ENCODE assay signal across 8 cellular contexts in genomic region chr2:219289537-219290361, GRCh38. TPM values are rescaled to one million over a fixed set of nuclear protein-coding genes. Genes with fewer than 3 reads are reported as not detected.
DNase-seq lines count a peak whose midpoint lies in the region; ATAC-seq and TF ChIP-seq lines count a peak whose summit lies in the region.

No MANE protein-coding gene starts in this region.

- no peak overlapping the region for H3K27ac ChIP-seq in neuronal stem cell (replicated peaks; ENCODE audit: low read length)

- in situ Hi-C loops in G401 (cut with HindIII; ENCODE audit: low sequenced_read_pairs), result no loop called here

- H3K14ac ChIP-seq in neuronal stem cell (ENCODE audit: low read length), result no peak overlapping the region

- no peak overlapping the region for H2BK5ac ChIP-seq in neuronal stem cell (ENCODE audit: low read length)

- H2BK15ac ChIP-seq in neuronal stem cell (ENCODE audit: low read length), result peak overlapping the region; percentile 93

- no peak overlapping the region for H3K23ac ChIP-seq in neuronal stem cell (ENCODE audit: low read depth, low read length, poor library complexity)

- no peak overlapping the region for H3K4me3 Mint-ChIP-seq in mesothelial cell of epicardium

- H3K9ac ChIP-seq in NT2/D1 (ENCODE audit: insufficient read length, low read depth) (peak overlapping the region; percentile 21), neuronal stem cell (ENCODE audit: low read depth, low read length, poor library complexity) (peak overlapping the region; percentile 66)

- DNase-seq in AG10803 (ENCODE audit: low read depth), result peak; percentile 88
- no peak for DNase-seq in NT2/D1 (ENCODE audit: low read depth, low spot score)
- no peak for DNase-seq in neuronal stem cell (ENCODE audit: low spot score)
- no peak for DNase-seq in NCI-H1417 (lab: John Stamatoyannopoulos, UW)
- DNase-seq in stimulated activated CD4-positive, alpha-beta T cell treated with anti-CD3 and anti-CD28 coated beads, Interleukin-1b, Interleukin-23, amount 100 ng/mL, for 48 hours, result no peak
- no peak for DNase-seq in G401 (ENCODE audit: low spot score)
- DNase-seq in mesothelial cell of epicardium (ENCODE audit: low spot score in 2 of 2, unreplicated experiment in 2 of 2), result no peak

- H3K4ac ChIP-seq in neuronal stem cell (ENCODE audit: low read length), result peak overlapping the region; percentile 70

- TF ChIP-seq CTCF in AG10803 (conservative IDR thresholded peaks at IDR 0.05; ENCODE audit: low read length) (no peak), mesothelial cell of epicardium (IDR thresholded peaks at IDR 0.05; ENCODE audit: unreplicated experiment) (no peak)

- H3K27me3 ChIP-seq in NT2/D1 (ENCODE audit: insufficient read depth, insufficient read length) (no peaks in the 10 kb centered on the region), neuronal stem cell (ENCODE audit: control insufficient read depth in 3 of 3, insufficient read depth in 3 of 3, low read depth in 1 of 3, low read length in 3 of 3) (peaks cover 0 to 10% (median 0%) of the 10 kb centered on the region in 3 experiments)

- H3K4me2 ChIP-seq in neuronal stem cell (ENCODE audit: insufficient read depth, low read length, poor library complexity, severe bottlenecking), result no peak overlapping the region

- no CpG with 5 or more reads among the region's 16 CpGs for WGBS in neuronal stem cell (ENCODE audit: extremely low coverage in 2 of 2, insufficient read length in 2 of 2, insufficient replicate concordance in 1 of 2), 2 donors

- no peak overlapping the region for H2AFZ ChIP-seq in neuronal stem cell (ENCODE audit: low read length)

- peaks cover 3% of the 10 kb centered on the region for H3K27me3 Mint-ChIP-seq in mesothelial cell of epicardium (ENCODE audit: low read depth)

- H3K4me1 Mint-ChIP-seq in mesothelial cell of epicardium, result peaks cover 12% of the 10 kb centered on the region

- peak overlapping the region; percentile 53 for H4K8ac ChIP-seq in neuronal stem cell (ENCODE audit: low read depth, low read length)

- H3K4me3 ChIP-seq in AG10803 (ENCODE audit: low read length), result no peak overlapping the region
- H3K4me3 ChIP-seq in NT2/D1 (ENCODE audit: insufficient read length, low read depth), result no peak overlapping the region
- H3K4me3 ChIP-seq in neuronal stem cell (ENCODE audit: low read length in 2 of 2), result no peak overlapping the region

- H3K27ac Mint-ChIP-seq in mesothelial cell of epicardium, result no peak overlapping the region

- H3K9me3 ChIP-seq in NT2/D1 (ENCODE audit: insufficient read depth, low read length) (peaks cover 17% of the 10 kb centered on the region; the same call in 1 of the 2 replicates), neuronal stem cell (replicated peaks in 1 of 2; ENCODE audit: control insufficient read depth in 2 of 2, insufficient read depth in 1 of 2, low read depth in 1 of 2, low read length in 2 of 2) (peaks cover 0 to 2% of the 10 kb centered on the region in 2 donors)

- peak; percentile 21 for ATAC-seq in esophagus mucosa

- peak overlapping the region; percentile 71 for H3K18ac ChIP-seq in neuronal stem cell (ENCODE audit: low read length)

- no peak overlapping the region for H4K91ac ChIP-seq in neuronal stem cell (ENCODE audit: low read depth, low read length, poor library complexity)

- H3K36me3 Mint-ChIP-seq in mesothelial cell of epicardium, result no peaks in the 10 kb centered on the region

- H2BK12ac ChIP-seq in neuronal stem cell (ENCODE audit: low read length), result no peak overlapping the region

- H3K79me1 ChIP-seq in neuronal stem cell (ENCODE audit: low read depth, low read length), result peaks cover 7% of the 10 kb centered on the region

- H2BK120ac ChIP-seq in neuronal stem cell (ENCODE audit: low read depth, low read length), result peak overlapping the region; percentile 40

- H3K9me3 Mint-ChIP-seq in mesothelial cell of epicardium, result no peaks in the 10 kb centered on the region

- peaks cover 9% of the 10 kb centered on the region for H3K4me1 ChIP-seq in NT2/D1 (ENCODE audit: insufficient read depth, insufficient read length)
- H3K4me1 ChIP-seq in neuronal stem cell (ENCODE audit: control insufficient read depth in 2 of 2, insufficient read depth in 1 of 2, low read depth in 1 of 2, low read length in 2 of 2), result peaks cover 7 to 10% of the 10 kb centered on the region in 2 donors

- peak overlapping the region; percentile 74 for H2AK5ac ChIP-seq in neuronal stem cell (ENCODE audit: low read depth, low read length)

- H3K36me3 ChIP-seq in NT2/D1 (ENCODE audit: insufficient read depth, insufficient read length, low read length) (peaks cover 34% of the 10 kb centered on the region), neuronal stem cell (replicated peaks in 1 of 2; ENCODE audit: control insufficient read depth in 2 of 2, insufficient read depth in 2 of 2, low read length in 2 of 2) (peaks cover under 1 to 1% of the 10 kb centered on the region in 2 donors)

RNA-seq across cellular contexts. Expression of gene DNAJB2, which starts 10.6 kb away (rescaled TPM):
- total RNA-seq in esophagus mucosa, result 51.7 TPM
- 39.6 TPM for polyA plus RNA-seq in neuronal stem cell (2013, experiment 1 of 2)
- polyA plus RNA-seq in neuronal stem cell (2013, experiment 2 of 2), result 39.1 TPM
- 119 and 123 TPM in 2 replicates for total RNA-seq in G401 (2014; rRNA removed; shearing (Covaris generic))
- 39.7 to 47.8 TPM (median 43.4 TPM) in 3 replicates for total RNA-seq in mesothelial cell of epicardium

RNA-seq across cellular contexts. Expression of gene PTPRN, which starts 19.5 kb away (rescaled TPM):
- not detected for total RNA-seq in esophagus mucosa
- 0.36 TPM for polyA plus RNA-seq in neuronal stem cell (2013, experiment 1 of 2)
- polyA plus RNA-seq in neuronal stem cell (2013, experiment 2 of 2), result 0.47 TPM
- 0.18 and 0.71 TPM in 2 replicates for total RNA-seq in G401 (2014; rRNA removed; shearing (Covaris generic))
- 0.33 to 0.50 TPM (median 0.38 TPM) in 3 replicates for total RNA-seq in mesothelial cell of epicardium

RNA-seq across cellular contexts. Expression of gene TUBA4A, which starts 36.0 kb away (rescaled TPM):
- total RNA-seq in esophagus mucosa (138 TPM), mesothelial cell of epicardium (0.47 to 1.1 TPM (median 0.63 TPM) in 3 replicates)
- polyA plus RNA-seq in neuronal stem cell (2013, experiment 1 of 2), result 0.42 TPM
- 0.78 TPM for polyA plus RNA-seq in neuronal stem cell (2013, experiment 2 of 2)
- total RNA-seq in G401 (2014; rRNA removed; shearing (Covaris generic)), result 0.68 and 5.0 TPM in 2 replicates

RNA-seq across cellular contexts. Expression of gene TUBA4B, which starts 36.7 kb away (rescaled TPM):
- total RNA-seq in esophagus mucosa, result not detected
- not detected for polyA plus RNA-seq in neuronal stem cell (2013, experiment 1 of 2)
- not detected for polyA plus RNA-seq in neuronal stem cell (2013, experiment 2 of 2)
- total RNA-seq in G401 (2014; rRNA removed; shearing (Covaris generic)), result not detected in 2 replicates
- total RNA-seq in mesothelial cell of epicardium, result not detected in 3 replicates

RNA-seq across cellular contexts. Expression of gene RESP18, which starts 42.8 kb away (rescaled TPM):
- not detected for total RNA-seq in esophagus mucosa
- polyA plus RNA-seq in neuronal stem cell (2013, experiment 1 of 2), result not detected
- not detected for polyA plus RNA-seq in neuronal stem cell (2013, experiment 2 of 2)
- total RNA-seq in G401 (2014; rRNA removed; shearing (Covaris generic)), result not detected in 2 replicates
- not detected in 3 replicates for total RNA-seq in mesothelial cell of epicardium

Comparison
In these comparisons a context has a peak if more than half of its experiments do, and no peak if none do; other contexts are left out.
1. RNA of gene TUBA4A, which starts 36.0 kb away (total RNA-seq): 138 TPM in esophagus mucosa (single experiment); 0.68 to 5.0 TPM in G401 and 0.47 to 1.1 TPM in mesothelial cell of epicardium; every median in the first group is over 10 times any median in the second.